In the genomic region with DNA sequence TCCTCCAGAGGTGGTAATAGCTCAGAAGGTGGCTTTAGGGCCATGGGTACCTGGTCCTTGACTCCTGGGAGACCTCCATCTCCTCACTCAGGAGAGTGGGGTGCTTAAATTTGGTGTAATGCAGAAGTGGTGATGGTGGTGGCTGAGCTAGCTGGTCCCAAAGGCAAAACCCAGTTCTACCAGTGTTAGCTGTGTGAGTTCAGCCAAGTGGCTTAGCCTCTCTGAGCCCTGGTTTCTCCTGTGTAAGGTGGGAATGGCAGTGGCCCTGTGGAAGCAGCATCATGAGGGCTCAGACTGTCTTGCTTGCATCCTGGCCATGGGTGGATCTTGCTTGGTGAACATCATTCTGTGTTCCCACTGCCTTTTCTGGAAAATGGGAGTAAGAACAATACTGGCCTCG, we compare ENCODE assay signal across 16 cellular contexts. TPM values are rescaled to one million over a fixed set of nuclear protein-coding genes. Genes with fewer than 3 reads are reported as not detected.
DNase-seq lines count a peak whose midpoint lies in the region; ATAC-seq and TF ChIP-seq lines count a peak whose summit lies in the region.
"Had no signal": no experiment of that assay in that cellular context is flagged by ENCODE, and none has a peak within 500 bp of the region (broad histone marks: within the 10 kb centered on the region; RNA-seq: fewer than 3 reads in every experiment).

No MANE protein-coding gene starts in this region.

- no peak overlapping the region for H3K4ac ChIP-seq in trophoblast cell (ENCODE audit: low read depth, low read length)

- H4K91ac ChIP-seq in trophoblast cell (ENCODE audit: low read depth, low read length): no peak overlapping the region

- peak overlapping the region; percentile 44 for H3K23ac ChIP-seq in trophoblast cell (ENCODE audit: low read length)

- peaks cover 2% of the 10 kb centered on the region for H3K79me1 ChIP-seq in trophoblast cell (ENCODE audit: low read length)

- H4K8ac ChIP-seq in trophoblast cell (ENCODE audit: low read depth, low read length): no peak overlapping the region

- no peak for TF ChIP-seq CTCF in uterus (IDR thresholded peaks at IDR 0.05)

- no peak overlapping the region for H4K12ac ChIP-seq in trophoblast cell (ENCODE audit: low read depth, low read length)

- H3K36me3 ChIP-seq in trophoblast cell (ENCODE audit: control insufficient read depth in 1 of 2, insufficient read depth in 2 of 2, low read length in 2 of 2) (peaks cover 21 to 25% of the 10 kb centered on the region in 2 experiments), uterus (no peaks in the 10 kb centered on the region), MG63 (peaks cover 16% of the 10 kb centered on the region)

- no peak for TF ChIP-seq POLR2A in uterus (IDR thresholded peaks at IDR 0.05)

- H3K4me2 ChIP-seq in trophoblast cell (ENCODE audit: low read length): no peak overlapping the region

- no peak overlapping the region for H2BK5ac ChIP-seq in trophoblast cell (ENCODE audit: low read depth, low read length, poor library complexity)

- H3K27me3 ChIP-seq in right cardiac atrium (ENCODE audit: control insufficient read depth, insufficient read depth): no peaks in the 10 kb centered on the region
- no peaks in the 10 kb centered on the region for H3K27me3 ChIP-seq in trophoblast cell (ENCODE audit: insufficient read depth, low read length)
- no peaks in the 10 kb centered on the region for H3K27me3 ChIP-seq in uterus
- H3K27me3 ChIP-seq in MG63: no peaks in the 10 kb centered on the region
- H3K27me3 ChIP-seq: body of pancreas had no signal

- peaks cover 33% of the 10 kb centered on the region for H3K4me1 ChIP-seq in right cardiac atrium (ENCODE audit: control insufficient read depth, insufficient read depth, low read length)
- peaks cover 13 to 16% of the 10 kb centered on the region in 2 experiments for H3K4me1 ChIP-seq in trophoblast cell (ENCODE audit: control insufficient read depth in 1 of 2, insufficient read depth in 2 of 2, low read length in 2 of 2)
- H3K4me1 ChIP-seq in uterus: peaks cover 17 to 55% of the 10 kb centered on the region in 2 donors

- H3K14ac ChIP-seq in trophoblast cell (ENCODE audit: low read length): no peak overlapping the region

- no peaks in the 10 kb centered on the region for H3K9me3 ChIP-seq in right cardiac atrium (ENCODE audit: control insufficient read depth, low read length)
- peaks cover 4% of the 10 kb centered on the region for H3K9me3 ChIP-seq in trophoblast cell (ENCODE audit: insufficient read depth, low read depth, low read length)
- no peaks in the 10 kb centered on the region for H3K9me3 ChIP-seq in uterus
- H3K9me3 ChIP-seq in MG63: no peaks in the 10 kb centered on the region
- H3K9me3 ChIP-seq: body of pancreas had no signal

- peak overlapping the region; percentile 59 for H3K27ac ChIP-seq in right cardiac atrium (ENCODE audit: low read length)
- H3K27ac ChIP-seq in epithelial cell of prostate: peak overlapping the region; percentile 94
- no peak overlapping the region for H3K27ac ChIP-seq in trophoblast cell (ENCODE audit: low read depth, low read length)
- peak overlapping the region; percentile 81 to 84 for H3K27ac ChIP-seq in uterus
- H3K27ac ChIP-seq: body of pancreas had no signal

- no peak overlapping the region for H3K18ac ChIP-seq in trophoblast cell (ENCODE audit: low read length)

- H3K4me3 ChIP-seq in right cardiac atrium (ENCODE audit: low read length) (no peak overlapping the region), trophoblast cell (ENCODE audit: low read depth, low read length) (no peak overlapping the region), uterus (no peak overlapping the region), MG63 (no peak overlapping the region)
- H3K4me3 ChIP-seq: body of pancreas had no signal

- H2BK12ac ChIP-seq in trophoblast cell (ENCODE audit: low read length): no peak overlapping the region

- intact Hi-C loops in right cardiac atrium (cut with DNase I): no loop called here
- intact Hi-C loops in Right ventricle myocardium inferior (cut with DNase I): no loop called here
- intact Hi-C loops in uterus (cut with DNase I; ENCODE audit: low total_unique reads): no loop called here

- no peaks in the 10 kb centered on the region for H3K79me2 ChIP-seq in trophoblast cell (ENCODE audit: control insufficient read depth, insufficient read depth, low read length, poor library complexity)

- DNase-seq in right cardiac atrium (no peak), Right ventricle myocardium inferior (ENCODE audit: missing footprints) (no peak), epithelial cell of prostate (ENCODE audit: low read depth, low spot score) (no peak), trophoblast cell (no peak), uterus (no peak), MG63 (no peak)
- no peak for DNase-seq in activated effector memory CD4-positive, alpha-beta T cell treated with anti-CD3 and anti-CD28 coated beads, Interleukin-2, amount 50 U/mL, for 16 hours
- DNase-seq: activated CD4-positive, alpha-beta T cell treated with anti-CD3 and anti-CD28 coated beads, Interleukin-2, amount 10 ng/mL, durations not matched to agents 24 days and 14 days; DMS 273 treated with DMSO at 0.1 percent for 48 hours; naive B cell; T-helper 17 cell had no signal

- H2AFZ ChIP-seq in trophoblast cell (ENCODE audit: insufficient read depth, low read length, poor library complexity): no peak overlapping the region

- WGBS in right cardiac atrium: 45% methylated on average over 1 of the region's 1 CpG
- WGBS in trophoblast cell (ENCODE audit: extremely low coverage, insufficient coverage, insufficient read length): no CpG with 5 or more reads among the region's 1 CpG

- no peak overlapping the region for H2AK5ac ChIP-seq in trophoblast cell (ENCODE audit: low read length)

- H2BK120ac ChIP-seq in trophoblast cell (ENCODE audit: insufficient read depth, low read length, poor library complexity): no peak overlapping the region

- no peak overlapping the region for H3K9ac ChIP-seq in trophoblast cell (ENCODE audit: low read length)

- ATAC-seq in right cardiac atrium (no peak), Right ventricle myocardium inferior (no peak), GM18868 (IDR thresholded peaks at IDR 0.05; ENCODE audit: unreplicated experiment) (no peak)
- ATAC-seq: body of pancreas, T-helper 17 cell had no signal

RNA-seq across cellular contexts. Expression of gene SEMA3F, which starts 9.4 kb away (rescaled TPM):
- total RNA-seq in right cardiac atrium: 10 to 100 TPM in 2 of 4 donors, 1 to 10 TPM in 2; 7.3 to 15.2 (median 9.4) TPM
- polyA plus RNA-seq in right cardiac atrium: 10.2 TPM
- total RNA-seq in Right ventricle myocardium inferior: 12.3 TPM
- 16.3 and 18.1 TPM in 2 replicates for polyA plus RNA-seq in trophoblast cell (2013)
- total RNA-seq in uterus: 10 to 100 TPM; 10.5 to 33.1 (median 12.9) TPM
- 11.7 and 22.9 TPM in 2 replicates for total RNA-seq in MG63 (2014; rRNA removed; shearing (Covaris generic); ENCODE audit: low replicate concordance)

RNA-seq across cellular contexts. Expression of gene GNAT1, which starts 26.9 kb away (rescaled TPM):
- total RNA-seq in right cardiac atrium (not detected), Right ventricle myocardium inferior (not detected), uterus (not detected)
- not detected for polyA plus RNA-seq in right cardiac atrium
- not detected in 2 replicates for polyA plus RNA-seq in trophoblast cell (2013)
- total RNA-seq in MG63 (2014; rRNA removed; shearing (Covaris generic); ENCODE audit: low replicate concordance): not detected in 2 replicates
- total RNA-seq: activated CD4-positive, alpha-beta T cell treated with anti-CD3 and anti-CD28 coated beads, Interleukin-2, amount 10 ng/mL, durations not matched to agents 24 days and 14 days; body of pancreas; epithelial cell of proximal tubule; M059J had no signal
- polyA plus RNA-seq: AG04450 had no signal

RNA-seq across cellular contexts. Expression of gene SLC38A3, which starts 40.6 kb away (rescaled TPM):
- total RNA-seq in right cardiac atrium (10 to 100 TPM in 1 of 4 donors, 1 to 10 TPM in 3; 5.0 to 10.4 (median 8.9) TPM), Right ventricle myocardium inferior (10.3 TPM), uterus (1 to 10 TPM in 1 of 4 donors, under 1 TPM in 1, not detected in 2; 0.69 to 4.1 TPM)
- 5.4 TPM for polyA plus RNA-seq in right cardiac atrium
- polyA plus RNA-seq in trophoblast cell (2013): 85.8 and 92.3 TPM in 2 replicates
- total RNA-seq in MG63 (2014; rRNA removed; shearing (Covaris generic); ENCODE audit: low replicate concordance): not detected in 2 replicates
- total RNA-seq: activated CD4-positive, alpha-beta T cell treated with anti-CD3 and anti-CD28 coated beads, Interleukin-2, amount 10 ng/mL, durations not matched to agents 24 days and 14 days; epithelial cell of proximal tubule had no signal
